Comparison of ENCODE assay signal across 11 cellular contexts in genomic region chrX:68808686-68809357, GRCh38. TPM values are rescaled to one million over a fixed set of nuclear protein-coding genes. Genes with fewer than 3 reads are reported as not detected.
DNase-seq lines count a peak whose midpoint lies in the region; ATAC-seq and TF ChIP-seq lines count a peak whose summit lies in the region.
"Had no signal": no experiment of that assay in that cellular context is flagged by ENCODE, and none has a peak within 500 bp of the region (broad histone marks: within the 10 kb centered on the region; RNA-seq: fewer than 3 reads in every experiment).

No MANE protein-coding gene starts in this region.

- no peaks in the 10 kb centered on the region for H3K36me3 ChIP-seq in WERI-Rb-1

- peak; percentile 86 for ATAC-seq in Right ventricle myocardium inferior
- no peak for ATAC-seq in GM18502 (IDR thresholded peaks at IDR 0.05; ENCODE audit: poor library complexity, unreplicated experiment)
- no peak for ATAC-seq in GM19467 (IDR thresholded peaks at IDR 0.05; ENCODE audit: unreplicated experiment)
- no peak for ATAC-seq in GM19351 (IDR thresholded peaks at IDR 0.05; ENCODE audit: unreplicated experiment)

- no peaks in the 10 kb centered on the region for H3K9me3 ChIP-seq in WERI-Rb-1 (ENCODE audit: severe bottlenecking)

- intact Hi-C loops in Right ventricle myocardium inferior (cut with DNase I) (loop anchor here (1.0 to 5.0 kb wide), 2 partner anchors 76 to 297 kb away; no protein-coding TSS in a partner anchor), cardiac septum (cut with DNase I) (loop anchor here (2.0 to 10.0 kb wide), 3 partner anchors 76 to 612 kb away; no protein-coding TSS in a partner anchor)

- H3K27ac ChIP-seq in WERI-Rb-1 = no peak overlapping the region

- DNase-seq in Right ventricle myocardium inferior (ENCODE audit: missing footprints) (no peak), cardiac septum (ENCODE audit: low spot score) (no peak), WERI-Rb-1 (no peak), iPS-NIHi7 (ENCODE audit: extremely low spot score) (peak; percentile 54)
- no peak for DNase-seq in stimulated activated CD4-positive, alpha-beta T cell treated with anti-CD3 and anti-CD28 coated beads, Interleukin-2, amount 100 ng/mL, for 48 hours
- DNase-seq: glutamatergic neuron, NCI-H1930, occipital lobe had no signal

- peak; percentile 39; the same call in 1 of the 2 replicates for TF ChIP-seq CTCF in WERI-Rb-1 (IDR thresholded peaks at IDR 0.05; ENCODE audit: low read depth, low read length)

- H3K4me3 ChIP-seq in WERI-Rb-1 (ENCODE audit: low read depth, low read length) = no peak overlapping the region

- H3K27me3 ChIP-seq in WERI-Rb-1 (ENCODE audit: insufficient read depth, low read depth, severe bottlenecking) = peaks cover 16% of the 10 kb centered on the region

RNA-seq across cellular contexts. Expression of gene EFNB1, which starts 20.0 kb away (rescaled TPM):
- 18.0 TPM for total RNA-seq in Right ventricle myocardium inferior
- 27.9 TPM for total RNA-seq in cardiac septum
